8 cellular contexts compared by ENCODE assay signal in genomic region chr17:81665205-81666091, GRCh38. TPM values are rescaled to one million over a fixed set of nuclear protein-coding genes. Genes with fewer than 3 reads are reported as not detected.
DNase-seq lines count a peak whose midpoint lies in the region; ATAC-seq and TF ChIP-seq lines count a peak whose summit lies in the region.

No MANE protein-coding gene starts in this region.

- peak overlapping the region; percentile 13 for H2AFZ ChIP-seq in neuron (ENCODE audit: low read depth, low read length)

- TF ChIP-seq CTCF in LNCaP clone FGC (IDR thresholded peaks at IDR 0.05; ENCODE audit: control insufficient read depth, extremely low read depth, insufficient read depth) (no peak), uterus (IDR thresholded peaks at IDR 0.05) (no peak)
- no peak for TF ChIP-seq CTCF in activated CD8-positive, alpha-beta T cell treated with anti-CD3 and anti-CD28 coated beads for 36 hours (IDR thresholded peaks at IDR 0.05)

- H3K4me1 Mint-ChIP-seq in activated CD8-positive, alpha-beta T cell treated with anti-CD3 and anti-CD28 coated beads for 36 hours (ENCODE audit: low read depth): peaks cover 50% of the 10 kb centered on the region

- H3K9me3 ChIP-seq in neuron (ENCODE audit: low read length): no peaks in the 10 kb centered on the region
- no peaks in the 10 kb centered on the region for H3K9me3 ChIP-seq in uterus

- peak; percentile 45 for ATAC-seq in activated CD8-positive, alpha-beta T cell treated with anti-CD3 and anti-CD28 coated beads for 36 hours
- ATAC-seq in esophagus mucosa (peak; percentile 27), GM21737 (IDR thresholded peaks at IDR 0.05; ENCODE audit: unreplicated experiment) (no peak)

- no peak for TF ChIP-seq POLR2A in uterus (IDR thresholded peaks at IDR 0.05)

- H3K27me3 ChIP-seq in neuron (ENCODE audit: insufficient read depth, low read length) (no peaks in the 10 kb centered on the region), uterus (no peaks in the 10 kb centered on the region)

- intact Hi-C loops in activated CD8-positive, alpha-beta T cell treated with anti-CD3 and anti-CD28 coated beads for 36 hours (cut with micrococcal nuclease): no loop called here
- intact Hi-C loops in uterus (cut with DNase I; ENCODE audit: low total_unique reads): no loop called here

- H3K27me3 Mint-ChIP-seq in activated CD8-positive, alpha-beta T cell treated with anti-CD3 and anti-CD28 coated beads for 36 hours: no peaks in the 10 kb centered on the region

- peaks cover 16% of the 10 kb centered on the region for H3K4me1 ChIP-seq in neuron (ENCODE audit: insufficient read depth, low read length)
- H3K4me1 ChIP-seq in uterus: peaks cover 0 to 7% of the 10 kb centered on the region in 2 donors

- peaks cover 52% of the 10 kb centered on the region for H3K36me3 Mint-ChIP-seq in activated CD8-positive, alpha-beta T cell treated with anti-CD3 and anti-CD28 coated beads for 36 hours (ENCODE audit: low read depth)

- DNase-seq in NK-92 treated with Interleukin-12 subunit alpha and Interleukin-12 subunit beta, amount 100 ng/mL, for 24 hours (lab: John Stamatoyannopoulos, UW): peak; percentile 48
- DNase-seq in NK-92 (lab: John Stamatoyannopoulos, UW; ENCODE audit: unreplicated experiment): no peak
- DNase-seq in LNCaP clone FGC (ENCODE audit: low read depth): no peak
- DNase-seq in activated CD8-positive, alpha-beta T cell treated with anti-CD3 and anti-CD28 coated beads for 36 hours: peak; percentile 81
- DNase-seq in uterus: no peak

- CTCF ChIA-PET in activated CD8-positive, alpha-beta T cell treated with anti-CD3 and anti-CD28 coated beads for 36 hours (lab: Charles Lee): interaction anchor here (0.8 to 1.6 kb wide), 4 partner anchors 10 to 64 kb away, joined by 3 to 4 read pairs (median 3); partner anchors contain the start of gene MRPL12

- peaks cover 29% of the 10 kb centered on the region for H3K36me3 ChIP-seq in neuron (ENCODE audit: insufficient read depth, low read length)
- H3K36me3 ChIP-seq in uterus: no peaks in the 10 kb centered on the region

- peak overlapping the region; percentile 99 for H3K4me3 ChIP-seq in LNCaP clone FGC (ENCODE audit: low read depth, low read length)
- H3K4me3 ChIP-seq in neuron (ENCODE audit: low read length): peak overlapping the region; percentile 92
- H3K4me3 ChIP-seq in uterus: peak overlapping the region; percentile 76 to 96

- peak overlapping the region; percentile 59 to 92 for H3K27ac ChIP-seq in uterus

- peaks cover 2% of the 10 kb centered on the region for H3K9me3 Mint-ChIP-seq in activated CD8-positive, alpha-beta T cell treated with anti-CD3 and anti-CD28 coated beads for 36 hours

- POLR2A ChIA-PET in activated CD8-positive, alpha-beta T cell treated with anti-CD3 and anti-CD28 coated beads for 36 hours (lab: Charles Lee): interaction anchor here (0.6 to 3.8 kb wide), 29 partner anchors 8 to 314 kb away, joined by 3 to 33 read pairs (median 4); partner anchors contain the start of genes ACTG1, ARHGDIA, ARL16 and FAAP100

- peak overlapping the region; percentile 88 for H3K4me3 Mint-ChIP-seq in activated CD8-positive, alpha-beta T cell treated with anti-CD3 and anti-CD28 coated beads for 36 hours

- H3K27ac Mint-ChIP-seq in activated CD8-positive, alpha-beta T cell treated with anti-CD3 and anti-CD28 coated beads for 36 hours: peak overlapping the region; percentile 99

RNA-seq across cellular contexts. Expression of gene OXLD1, which starts 1.0 kb away (rescaled TPM):
- 10 to 100 TPM; 50.1 to 52.6 TPM for total RNA-seq in activated CD8-positive, alpha-beta T cell treated with anti-CD3 and anti-CD28 coated beads for 36 hours
- total RNA-seq in esophagus mucosa: 22.4 TPM
- total RNA-seq in uterus: 10 to 100 TPM in 3 of 4 donors, 1 to 10 TPM in 1; 3.2 to 56.1 (median 20.3) TPM

RNA-seq across cellular contexts. Expression of gene CCDC137, which starts 1.1 kb away (rescaled TPM):
- 10 to 100 TPM; 34.1 to 37.2 TPM for total RNA-seq in activated CD8-positive, alpha-beta T cell treated with anti-CD3 and anti-CD28 coated beads for 36 hours
- 21.4 TPM for total RNA-seq in esophagus mucosa
- total RNA-seq in uterus: 10 to 100 TPM in 1 of 4 donors, 1 to 10 TPM in 2, under 1 TPM in 1; 0.77 to 12.3 (median 3.9) TPM

RNA-seq across cellular contexts. Expression of gene PDE6G, which starts 9.1 kb away (rescaled TPM):
- 10 to 100 TPM in 1 of 2 experiments, 1 to 10 TPM in 1; 8.9 to 11.4 TPM for total RNA-seq in activated CD8-positive, alpha-beta T cell treated with anti-CD3 and anti-CD28 coated beads for 36 hours
- total RNA-seq in esophagus mucosa (not detected), uterus (1 to 10 TPM in 1 of 4 donors, not detected in 3; 2.1 TPM)

RNA-seq across cellular contexts. Expression of gene ARL16, which starts 18.1 kb away (rescaled TPM):
- total RNA-seq in activated CD8-positive, alpha-beta T cell treated with anti-CD3 and anti-CD28 coated beads for 36 hours: 10 to 100 TPM; 22.3 to 23.5 TPM
- total RNA-seq in esophagus mucosa (24.3 TPM), uterus (10 to 100 TPM in 3 of 4 donors, 1 to 10 TPM in 1; 4.4 to 36.9 (median 27.0) TPM)

RNA-seq across cellular contexts. Expression of gene HGS, which starts 18.4 kb away (rescaled TPM):
- total RNA-seq in activated CD8-positive, alpha-beta T cell treated with anti-CD3 and anti-CD28 coated beads for 36 hours: 100 to 1,000 TPM in 1 of 2 experiments, 10 to 100 TPM in 1; 98.9 to 113 TPM
- total RNA-seq in esophagus mucosa (62.5 TPM), uterus (100 to 1,000 TPM in 1 of 4 donors, 10 to 100 TPM in 3; 21.0 to 121 (median 72.5) TPM)

Comparison
In these comparisons a context has a peak if more than half of its experiments do, and no peak if none do; other contexts are left out.
1. DNase-seq: peak in NK-92 treated with Interleukin-12 subunit alpha and Interleukin-12 subunit beta, amount 100 ng/mL, for 24 hours (single experiment) and activated CD8-positive, alpha-beta T cell treated with anti-CD3 and anti-CD28 coated beads for 36 hours (single experiment); none in NK-92 (single experiment), LNCaP clone FGC (single experiment) and uterus (0 of 2).
2. Peak in every context shown above with its lines, with median percentiles within 50 percentile points of each other: H3K4me3 ChIP-seq.